8 cellular contexts compared by ENCODE assay signal in the genomic region with DNA sequence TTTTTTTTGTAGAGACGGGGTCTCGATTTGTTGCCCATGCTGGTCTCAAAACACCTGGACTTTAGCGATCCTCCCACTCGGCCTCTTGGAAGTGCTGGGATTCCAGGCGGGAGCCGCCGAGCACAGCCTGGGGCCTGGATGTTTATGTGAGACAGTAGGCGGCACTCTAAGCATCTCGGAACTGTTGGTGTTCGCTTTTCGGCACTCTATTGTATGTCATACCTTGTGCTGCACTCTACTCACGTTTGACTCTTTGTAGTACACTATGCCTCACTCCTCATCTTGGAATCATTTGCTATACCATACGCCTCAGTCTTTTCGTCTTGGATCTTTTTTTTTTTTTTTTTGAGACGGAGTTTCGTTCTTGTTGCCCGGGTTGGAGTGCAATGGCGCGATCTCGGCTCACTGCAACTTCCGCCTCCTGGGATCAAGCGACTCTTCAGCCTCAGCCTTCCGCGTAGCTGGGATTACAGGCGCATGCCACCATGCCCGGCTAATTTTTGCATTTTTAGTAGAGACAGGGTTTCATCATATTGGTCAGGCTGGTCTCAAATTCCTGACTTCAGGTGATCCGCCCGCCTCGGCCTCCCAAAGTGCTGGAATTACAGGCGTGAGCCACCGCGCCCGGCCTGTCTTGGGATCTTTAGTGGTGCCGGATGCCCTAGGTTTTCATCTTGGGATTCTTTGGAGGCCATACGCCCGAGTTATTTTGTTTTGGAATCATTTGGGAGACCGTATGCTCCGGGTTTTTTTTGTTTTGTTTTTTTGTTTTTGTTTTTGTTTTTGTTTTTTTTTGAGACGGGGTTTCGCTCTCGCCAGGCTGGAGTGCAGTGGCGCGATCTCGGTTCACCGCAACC. TPM values are rescaled to one million over a fixed set of nuclear protein-coding genes. Genes with fewer than 3 reads are reported as not detected.
DNase-seq lines count a peak whose midpoint lies in the region; ATAC-seq and TF ChIP-seq lines count a peak whose summit lies in the region.

No MANE protein-coding gene starts in this region.

- H3K9ac ChIP-seq in colonic mucosa (ENCODE audit: low read depth in 2 of 2, low read length in 2 of 2) (no peak overlapping the region), neural progenitor cell (no peak overlapping the region)

- peaks cover 34% of the 10 kb centered on the region for H3K9me3 Mint-ChIP-seq in neural progenitor cell

- TF ChIP-seq CTCF in GM12865 (IDR thresholded peaks at IDR 0.05; ENCODE audit: insufficient read depth, low read depth, low read length, missing control alignments) (peak; percentile 31), colonic mucosa (IDR thresholded peaks at IDR 0.05) (no peak), neural progenitor cell (IDR thresholded peaks at IDR 0.05) (peak; percentile 37), tibial artery (IDR thresholded peaks at IDR 0.05) (no peak)

- DNase-seq in GM12865 (ENCODE audit: low read depth) (peak; percentile 58), colonic mucosa (peak; percentile 25), neural progenitor cell (ENCODE audit: low spot score) (peak; percentile 70), NCI-H226 (no peak), midbrain (lab: John Stamatoyannopoulos, UW) (no peak), tibial artery (no peak)
- DNase-seq in activated CD4-positive, CD25-positive, alpha-beta regulatory T cell (lab: John Stamatoyannopoulos, UW), result no peak

- peaks cover 3% of the 10 kb centered on the region for H3K27me3 Mint-ChIP-seq in neural progenitor cell (ENCODE audit: insufficient read depth, low read depth)

- peak overlapping the region; percentile 69 for H3K4me2 ChIP-seq in neural progenitor cell

- peak overlapping the region; percentile 60 for H2AFZ ChIP-seq in neural progenitor cell (replicated peaks)

- no peak overlapping the region for H3K4me3 Mint-ChIP-seq in neural progenitor cell

- H3K27ac Mint-ChIP-seq in neural progenitor cell, result peak overlapping the region; percentile 17

- H3K4me1 ChIP-seq in colonic mucosa (no peaks in the 10 kb centered on the region), neural progenitor cell (no peaks in the 10 kb centered on the region), tibial artery (no peaks in the 10 kb centered on the region)

- H3K36me3 ChIP-seq in colonic mucosa (no peaks in the 10 kb centered on the region), neural progenitor cell (no peaks in the 10 kb centered on the region), tibial artery (no peaks in the 10 kb centered on the region)

- no peaks in the 10 kb centered on the region for H4K20me1 ChIP-seq in neural progenitor cell (ENCODE audit: low read depth)

- H3K79me2 ChIP-seq in neural progenitor cell (ENCODE audit: low read depth), result no peaks in the 10 kb centered on the region

- H3K27ac ChIP-seq in colonic mucosa, result no peak overlapping the region
- no peak overlapping the region for H3K27ac ChIP-seq in neural progenitor cell
- no peak overlapping the region for H3K27ac ChIP-seq in tibial artery

- H3K9me3 ChIP-seq in colonic mucosa (no peaks in the 10 kb centered on the region), neural progenitor cell (ENCODE audit: low read depth) (no peaks in the 10 kb centered on the region), tibial artery (no peaks in the 10 kb centered on the region)

- H3K4me3 ChIP-seq in GM12865 (ENCODE audit: low read depth, low read length) (peak overlapping the region; percentile 59), colonic mucosa (peak overlapping the region; percentile 15), neural progenitor cell (peak overlapping the region; percentile 41), tibial artery (peak overlapping the region in 1 of 2 donors; percentile 16)

- H3F3A ChIP-seq in neural progenitor cell (ENCODE audit: low read depth), result peaks cover 13% of the 10 kb centered on the region

- intact Hi-C loops in colonic mucosa (cut with DNase I), result no loop called here
- intact Hi-C loops in tibial artery (cut with DNase I; ENCODE audit: low total_unique reads), result no loop called here

- H3K36me3 Mint-ChIP-seq in neural progenitor cell, result peaks cover 2% of the 10 kb centered on the region

- no peaks in the 10 kb centered on the region for H3K4me1 Mint-ChIP-seq in neural progenitor cell

- peak; percentile 48 for ATAC-seq in HG03521 (IDR thresholded peaks at IDR 0.05; ENCODE audit: unreplicated experiment)

- H3K27me3 ChIP-seq in colonic mucosa (peaks cover 21% of the 10 kb centered on the region), neural progenitor cell (peaks cover 59% of the 10 kb centered on the region), tibial artery (peaks cover 0 to 20% of the 10 kb centered on the region in 2 donors)

RNA-seq across cellular contexts. Expression of a gene that starts 24.2 kb away (rescaled TPM):
- total RNA-seq in colonic mucosa, result 1 to 10 TPM; 1.7 to 5.8 TPM
- total RNA-seq in neural progenitor cell (ENCODE audit: low replicate concordance), result 42.6 and 83.6 TPM in 2 replicates

Comparison
In these comparisons a context has a peak if more than half of its experiments do, and no peak if none do; other contexts are left out.
1. DNase-seq: peak in GM12865 (single experiment), colonic mucosa (single experiment) and neural progenitor cell (single experiment); none in NCI-H226 (single experiment), midbrain (single experiment), activated CD4-positive, CD25-positive, alpha-beta regulatory T cell (0 of 4) and tibial artery (0 of 2).
2. CTCF ChIP-seq: peak in GM12865 (single experiment) and neural progenitor cell (single experiment); none in colonic mucosa (single experiment) and tibial artery (0 of 2).